ENCODE assay signal across 1 cellular context in genomic region chr20:16574656-16575355, GRCh38.
TF ChIP-seq lines count a peak whose summit lies in the region.

No MANE protein-coding gene starts in this region.

TF ChIP-seq in HepG2, 621 proteins besides CTCF, POLR2A, EP300 and RAD21 (continued from another document and continues in another):
- TF ChIP-seq ZBTB39 (CRISPR knock-in tag; IDR thresholded peaks at IDR 0.05) (no peak), ZHX2 (IDR thresholded peaks at IDR 0.05; ENCODE audit: low read depth) (0 out of 2 replicates have a peak, but pooled peaks have one; percentile 49), ZHX2 (CRISPR knock-in tag; IDR thresholded peaks at IDR 0.05; ENCODE audit: borderline replicate concordance) (no peak), SIX4 (CRISPR knock-in tag; IDR thresholded peaks at IDR 0.05) (no peak), RXRA (CRISPR knock-in tag; IDR thresholded peaks at IDR 0.05) (no peak; the same call in 1 of the 2 replicates), HOXA3 (CRISPR knock-in tag; IDR thresholded peaks at IDR 0.05) (peak; percentile 78), SMAD3 (CRISPR knock-in tag; IDR thresholded peaks at IDR 0.05) (no peak), ZBTB26 (CRISPR knock-in tag; IDR thresholded peaks at IDR 0.05; ENCODE audit: borderline replicate concordance) (peak; percentile 98), IRX3 (CRISPR knock-in tag; IDR thresholded peaks at IDR 0.05; ENCODE audit: borderline replicate concordance, low read depth) (0 out of 2 replicates have a peak, but pooled peaks have one; percentile 32), KLF16 (CRISPR knock-in tag; IDR thresholded peaks at IDR 0.05) (peak in 1 of 2 experiments; percentile 89; a peak in 2 of 4 replicates), ZNF253 (CRISPR knock-in tag; IDR thresholded peaks at IDR 0.05; ENCODE audit: borderline replicate concordance) (no peak), HOXD1 (CRISPR knock-in tag; IDR thresholded peaks at IDR 0.05) (peak; percentile 60), SMAD1 (CRISPR knock-in tag; IDR thresholded peaks at IDR 0.05; ENCODE audit: borderline replicate concordance, low read depth) (no peak; the same call in 1 of the 2 replicates), BCL3 (CRISPR knock-in tag; IDR thresholded peaks at IDR 0.05) (peak; percentile 65), ZNF878 (CRISPR knock-in tag; IDR thresholded peaks at IDR 0.05) (peak; percentile 61), NR2F1 (CRISPR knock-in tag; IDR thresholded peaks at IDR 0.05) (peak in 1 of 2 experiments; percentile 44; a peak in 1 of 4 replicates), BORCS8-MEF2B (CRISPR knock-in tag; IDR thresholded peaks at IDR 0.05) (0 out of 2 replicates have a peak, but pooled peaks have one; percentile 4), ZNF7 (CRISPR knock-in tag; IDR thresholded peaks at IDR 0.05) (no peak), E2F5 (CRISPR knock-in tag; conservative IDR thresholded peaks at IDR 0.05) (peak; percentile 64; the same call in 1 of the 2 replicates), ZNF264 (CRISPR knock-in tag; IDR thresholded peaks at IDR 0.05) (peak; percentile 76; the same call in 1 of the 2 replicates), ETS1 (CRISPR knock-in tag; IDR thresholded peaks at IDR 0.05) (0 out of 2 replicates have a peak, but pooled peaks have one; percentile 48), ESRRA (CRISPR knock-in tag; IDR thresholded peaks at IDR 0.05; ENCODE audit: low read depth) (peak; percentile 45; the same call in 1 of the 2 replicates), ZNF713 (CRISPR knock-in tag; IDR thresholded peaks at IDR 0.05) (peak; percentile 65; the same call in 1 of the 2 replicates), ZNF207 (IDR thresholded peaks at IDR 0.05; ENCODE audit: borderline replicate concordance) (no peak), ZNF326 (CRISPR knock-in tag; IDR thresholded peaks at IDR 0.05; ENCODE audit: borderline replicate concordance) (no peak), BHLHE40 (IDR thresholded peaks at IDR 0.05; ENCODE audit: low read length) (no peak), ZNF576 (CRISPR knock-in tag; IDR thresholded peaks at IDR 0.05) (no peak), NFRKB (IDR thresholded peaks at IDR 0.05) (no peak), NFE2L1 (CRISPR knock-in tag; IDR thresholded peaks at IDR 0.05; ENCODE audit: borderline replicate concordance) (no peak), POGZ (CRISPR knock-in tag; IDR thresholded peaks at IDR 0.05) (peak; percentile 90), ZNF3 (CRISPR knock-in tag; IDR thresholded peaks at IDR 0.05) (peak; percentile 56; the same call in 1 of the 2 replicates), SMAD9 (CRISPR knock-in tag; IDR thresholded peaks at IDR 0.05) (no peak), MATR3 (CRISPR knock-in tag; IDR thresholded peaks at IDR 0.05) (no peak), SOX13 (IDR thresholded peaks at IDR 0.05) (no peak), SOX13 (CRISPR knock-in tag; conservative IDR thresholded peaks at IDR 0.05 in 1 of 2, IDR thresholded peaks at IDR 0.05 in 1 of 2) (peak in 1 of 2 experiments; percentile 29; a peak in 1 of 4 replicates), EED (CRISPR knock-in tag; IDR thresholded peaks at IDR 0.05) (no peak), MXI1 (IDR thresholded peaks at IDR 0.05; ENCODE audit: borderline replicate concordance, low read depth, low read length) (peak; percentile 86; the same call in 2 of the 3 replicates), ZNF354B (CRISPR knock-in tag; IDR thresholded peaks at IDR 0.05) (no peak; the same call in 1 of the 2 replicates), MIER2 (CRISPR knock-in tag; IDR thresholded peaks at IDR 0.05) (no peak; the same call in 1 of the 2 replicates), BCL6 (CRISPR knock-in tag; IDR thresholded peaks at IDR 0.05) (peak; percentile 18; the same call in 1 of the 2 replicates), ZKSCAN5 (CRISPR knock-in tag; IDR thresholded peaks at IDR 0.05) (no peak), LRRFIP1 (CRISPR knock-in tag; conservative IDR thresholded peaks at IDR 0.05) (no peak; the same call in 1 of the 2 replicates), SALL1 (CRISPR knock-in tag; IDR thresholded peaks at IDR 0.05) (peak; percentile 89), RORA (CRISPR knock-in tag; IDR thresholded peaks at IDR 0.05) (no peak), ZMAT3 (CRISPR knock-in tag; conservative IDR thresholded peaks at IDR 0.05) (0 out of 2 replicates have a peak, but pooled peaks have one; percentile 62), NFKBIZ (CRISPR knock-in tag; IDR thresholded peaks at IDR 0.05) (0 out of 2 replicates have a peak, but pooled peaks have one; percentile 50), ZNF383 (CRISPR knock-in tag; IDR thresholded peaks at IDR 0.05; ENCODE audit: borderline replicate concordance) (0 out of 2 replicates have a peak, but pooled peaks have one; percentile 81), PCBP1 (IDR thresholded peaks at IDR 0.05; ENCODE audit: borderline replicate concordance, low read depth, low read length) (0 out of 2 replicates have a peak, but pooled peaks have one; percentile 46), ZNF615 (CRISPR knock-in tag; IDR thresholded peaks at IDR 0.05; ENCODE audit: borderline replicate concordance) (no peak), STAT5B (CRISPR knock-in tag; IDR thresholded peaks at IDR 0.05) (no peak; the same call in 1 of the 2 replicates), PCBP2 (optimal IDR thresholded peaks at IDR 0.05; ENCODE audit: low read depth, low read length, poor library complexity, severe bottlenecking) (no peak)
